Comparison of ENCODE assay signal across 13 cellular contexts in the genomic region with DNA sequence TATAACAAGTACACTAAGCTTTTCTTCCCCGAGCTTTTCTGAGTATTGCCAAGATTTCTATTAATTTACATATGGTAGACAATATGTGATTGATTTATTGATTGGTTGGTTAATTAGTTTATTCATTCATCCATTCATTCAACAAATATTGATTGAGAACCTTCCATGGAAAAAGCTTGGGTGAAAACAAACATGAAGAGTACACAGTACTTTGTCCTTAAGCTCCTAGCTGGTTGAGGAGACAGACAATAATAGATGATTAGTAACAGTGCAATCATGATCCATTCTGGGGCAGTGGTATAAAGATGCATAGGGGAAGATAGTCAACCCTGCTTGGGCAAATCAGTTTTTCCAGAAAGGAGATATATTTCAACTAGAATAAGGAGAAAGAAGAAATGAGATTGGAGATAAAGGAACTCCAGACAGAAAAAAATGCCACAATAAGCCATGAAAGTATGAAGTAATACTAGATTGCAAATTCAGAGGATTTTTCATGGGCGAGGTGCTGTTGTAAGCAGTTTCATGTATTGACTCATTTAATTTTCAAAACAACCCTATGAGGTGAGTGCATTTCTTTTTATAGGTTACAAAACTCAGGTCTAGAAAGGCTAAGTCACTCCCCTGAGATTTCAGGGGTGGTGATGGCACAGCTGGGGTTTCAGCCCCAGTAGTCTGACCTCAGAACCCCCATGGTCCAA.
A peak's percentile ranks its signal among the peaks of the same experiment; 100 is the strongest.
DNase-seq lines count a peak whose midpoint lies in the region; ATAC-seq, FAIRE-seq and TF ChIP-seq lines count a peak whose summit lies in the region.
"Had no signal": no experiment of that assay in that cellular context is flagged by ENCODE, and none has a peak within 500 bp of the region (broad histone marks: within the 10 kb centered on the region; RNA-seq: fewer than 3 reads in every experiment).

No MANE protein-coding gene starts in this region.

- no peak for FAIRE-seq in urothelium cell line (lab: Jason Lieb, UNC)
- FAIRE-seq: G401.6 had no signal

- no peaks in the 10 kb centered on the region for H3K9me3 ChIP-seq in mucosa of descending colon

- H3K9ac ChIP-seq in mesendoderm (ENCODE audit: low read length), result no peak overlapping the region

- H3K79me2 ChIP-seq in mesendoderm (ENCODE audit: control insufficient read depth, insufficient read depth, low read length), result no peaks in the 10 kb centered on the region

- H3K36me3 ChIP-seq in mucosa of descending colon (ENCODE audit: low read depth), result no peaks in the 10 kb centered on the region
- no peaks in the 10 kb centered on the region for H3K36me3 ChIP-seq in mesendoderm (ENCODE audit: control insufficient read depth, insufficient read depth, low read length)

- no CpG with 5 or more reads among the region's 2 CpGs for WGBS in mesendoderm (ENCODE audit: extremely low coverage, insufficient coverage, low lambda C conversion rate)

- no peak overlapping the region for H3K4me2 ChIP-seq in mesendoderm (ENCODE audit: low read length)

- H2BK15ac ChIP-seq in mesendoderm (replicated peaks; ENCODE audit: low read depth), result no peak overlapping the region

- ATAC-seq in GM18498 (IDR thresholded peaks at IDR 0.05; ENCODE audit: unreplicated experiment) (peak; percentile 94), GM21576 (IDR thresholded peaks at IDR 0.05; ENCODE audit: unreplicated experiment) (peak; percentile 66), HG03196 (IDR thresholded peaks at IDR 0.05; ENCODE audit: unreplicated experiment) (peak; percentile 83), mucosa of descending colon (no peak)
- ATAC-seq: HCT116 had no signal

- H3K27ac ChIP-seq in mesendoderm (ENCODE audit: low read depth, low read length), result no peak overlapping the region

- intact Hi-C loops in mucosa of descending colon (cut with DNase I, micrococcal nuclease), result no loop called here

- no peak for TF ChIP-seq CTCF in mucosa of descending colon (IDR thresholded peaks at IDR 0.05)

- no peak overlapping the region for H4K5ac ChIP-seq in mesendoderm (ENCODE audit: low read length)

- no peak overlapping the region for H3K18ac ChIP-seq in mesendoderm (ENCODE audit: low read length)

- H3K4me1 ChIP-seq in mucosa of descending colon (ENCODE audit: low read depth), result no peaks in the 10 kb centered on the region
- no peaks in the 10 kb centered on the region for H3K4me1 ChIP-seq in mesendoderm (ENCODE audit: control insufficient read depth, low read depth, low read length)

- H3K4me3 ChIP-seq in mucosa of descending colon, result no peak overlapping the region
- H3K4me3 ChIP-seq in mesendoderm (ENCODE audit: low read length), result no peak overlapping the region

- no peaks in the 10 kb centered on the region for H3K79me1 ChIP-seq in mesendoderm (ENCODE audit: low read length)

- DNase-seq in dedifferentiated amniotic fluid mesenchymal stem cell (ENCODE audit: extremely low spot score) (peak; percentile 40), mucosa of descending colon (no peak), urothelium cell line (ENCODE audit: low spot score) (no peak), mesendoderm (no peak)
- no peak for DNase-seq in stimulated activated CD4-positive, alpha-beta T cell treated with anti-CD3 and anti-CD28 coated beads, Interleukin-2, amount 100 ng/mL, for 48 hours
- DNase-seq: activated CD4-positive, CD25-positive, alpha-beta regulatory T cell; islet precursor cell; NCI-H1105 treated with DMSO at 0.1 percent for 48 hours had no signal

- H3K56ac ChIP-seq in mesendoderm (ENCODE audit: low read length), result no peak overlapping the region

- H2BK120ac ChIP-seq in mesendoderm (ENCODE audit: low read depth, low read length), result no peak overlapping the region

- no peak overlapping the region for H2AK5ac ChIP-seq in mesendoderm (ENCODE audit: low read length)

- H2BK5ac ChIP-seq in mesendoderm (ENCODE audit: low read length), result no peak overlapping the region

- no peak overlapping the region for H4K8ac ChIP-seq in mesendoderm (ENCODE audit: low read depth, low read length)

- no peaks in the 10 kb centered on the region for H3K27me3 ChIP-seq in mesendoderm (ENCODE audit: insufficient read depth, low read length, poor library complexity)

- H3K4ac ChIP-seq in mesendoderm (ENCODE audit: low read depth, low read length), result no peak overlapping the region

- no peak overlapping the region for H3K23ac ChIP-seq in mesendoderm (ENCODE audit: low read length)
